1 cellular context compared by ENCODE assay signal in the genomic region with DNA sequence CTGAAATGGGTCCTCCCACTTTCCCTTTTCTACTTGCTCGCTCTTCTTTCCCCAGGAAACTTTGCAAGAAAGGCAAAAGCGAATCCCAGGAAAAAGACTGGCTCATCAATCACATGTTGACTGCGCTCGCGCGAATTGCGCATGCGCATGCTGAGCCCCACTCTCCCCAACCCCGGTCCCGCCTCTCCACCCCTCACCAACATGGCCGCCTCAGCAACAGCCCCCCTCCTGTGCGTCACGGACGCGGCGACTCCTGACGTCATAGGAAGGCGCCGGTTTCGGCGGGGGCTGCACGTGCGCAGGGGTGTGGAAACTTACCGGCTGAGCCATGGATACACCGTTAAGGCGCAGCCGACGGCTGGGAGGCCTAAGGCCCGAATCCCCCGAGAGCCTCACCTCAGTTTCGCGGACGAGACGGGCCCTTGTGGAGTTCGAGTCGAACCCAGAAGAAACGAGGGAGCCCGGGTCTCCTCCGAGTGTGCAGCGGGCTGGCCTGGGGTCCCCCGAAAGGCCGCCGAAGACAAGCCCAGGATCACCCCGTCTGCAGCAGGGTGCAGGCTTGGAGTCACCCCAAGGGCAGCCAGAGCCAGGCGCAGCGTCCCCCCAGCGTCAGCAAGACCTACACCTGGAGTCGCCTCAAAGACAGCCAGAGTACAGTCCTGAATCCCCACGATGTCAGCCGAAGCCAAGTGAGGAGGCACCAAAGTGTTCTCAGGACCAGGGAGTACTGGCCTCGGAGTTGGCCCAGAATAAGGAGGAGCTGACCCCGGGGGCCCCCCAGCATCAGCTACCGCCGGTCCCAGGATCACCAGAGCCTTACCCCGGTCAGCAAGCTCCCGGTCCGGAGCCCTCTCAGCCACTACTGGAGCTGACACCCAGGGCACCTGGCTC.
TF ChIP-seq lines count a peak whose summit lies in the region.

A gene with protein sequence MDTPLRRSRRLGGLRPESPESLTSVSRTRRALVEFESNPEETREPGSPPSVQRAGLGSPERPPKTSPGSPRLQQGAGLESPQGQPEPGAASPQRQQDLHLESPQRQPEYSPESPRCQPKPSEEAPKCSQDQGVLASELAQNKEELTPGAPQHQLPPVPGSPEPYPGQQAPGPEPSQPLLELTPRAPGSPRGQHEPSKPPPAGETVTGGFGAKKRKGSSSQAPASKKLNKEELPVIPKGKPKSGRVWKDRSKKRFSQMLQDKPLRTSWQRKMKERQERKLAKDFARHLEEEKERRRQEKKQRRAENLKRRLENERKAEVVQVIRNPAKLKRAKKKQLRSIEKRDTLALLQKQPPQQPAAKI (plus strand): TSS at position 317 of the 891 bp plus-strand sequence. CDS start 12 bp downstream, at position 329.

TF ChIP-seq in K562, 482 proteins besides CTCF, POLR2A, EP300 and RAD21 (continued from another document and continues in another):
- TF ChIP-seq, protein P1, sequence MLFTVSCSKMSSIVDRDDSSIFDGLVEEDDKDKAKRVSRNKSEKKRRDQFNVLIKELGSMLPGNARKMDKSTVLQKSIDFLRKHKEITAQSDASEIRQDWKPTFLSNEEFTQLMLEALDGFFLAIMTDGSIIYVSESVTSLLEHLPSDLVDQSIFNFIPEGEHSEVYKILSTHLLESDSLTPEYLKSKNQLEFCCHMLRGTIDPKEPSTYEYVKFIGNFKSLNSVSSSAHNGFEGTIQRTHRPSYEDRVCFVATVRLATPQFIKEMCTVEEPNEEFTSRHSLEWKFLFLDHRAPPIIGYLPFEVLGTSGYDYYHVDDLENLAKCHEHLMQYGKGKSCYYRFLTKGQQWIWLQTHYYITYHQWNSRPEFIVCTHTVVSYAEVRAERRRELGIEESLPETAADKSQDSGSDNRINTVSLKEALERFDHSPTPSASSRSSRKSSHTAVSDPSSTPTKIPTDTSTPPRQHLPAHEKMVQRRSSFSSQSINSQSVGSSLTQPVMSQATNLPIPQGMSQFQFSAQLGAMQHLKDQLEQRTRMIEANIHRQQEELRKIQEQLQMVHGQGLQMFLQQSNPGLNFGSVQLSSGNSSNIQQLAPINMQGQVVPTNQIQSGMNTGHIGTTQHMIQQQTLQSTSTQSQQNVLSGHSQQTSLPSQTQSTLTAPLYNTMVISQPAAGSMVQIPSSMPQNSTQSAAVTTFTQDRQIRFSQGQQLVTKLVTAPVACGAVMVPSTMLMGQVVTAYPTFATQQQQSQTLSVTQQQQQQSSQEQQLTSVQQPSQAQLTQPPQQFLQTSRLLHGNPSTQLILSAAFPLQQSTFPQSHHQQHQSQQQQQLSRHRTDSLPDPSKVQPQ (CRISPR knock-in tag; IDR thresholded peaks at IDR 0.05; ENCODE audit: borderline replicate concordance): peak; percentile 79; the same call in 1 of the 2 replicates
- TF ChIP-seq NR2C1 (IDR thresholded peaks at IDR 0.05) (peak; percentile 59), NR2C1 (tag; IDR thresholded peaks at IDR 0.05) (peak; percentile 79), HDAC1 (IDR thresholded peaks at IDR 0.05) (peak; percentile 97 to 100; a peak in 3 of 4 replicates), ATF1 (CRISPR knock-in tag; IDR thresholded peaks at IDR 0.05) (peak; percentile 100), ATF1 (tag; IDR thresholded peaks at IDR 0.05) (peak; percentile 100), ARHGAP35 (IDR thresholded peaks at IDR 0.05; ENCODE audit: partially characterized antibody) (no peak), TOE1 (IDR thresholded peaks at IDR 0.05; ENCODE audit: borderline replicate concordance) (peak; percentile 72; the same call in 1 of the 2 replicates), TOE1 (CRISPR knock-in tag; IDR thresholded peaks at IDR 0.05; ENCODE audit: borderline replicate concordance, low read depth) (no peak), RHOXF2B (CRISPR knock-in tag; conservative IDR thresholded peaks at IDR 0.05) (no peak), MTF1 (CRISPR knock-in tag; IDR thresholded peaks at IDR 0.05; ENCODE audit: borderline replicate concordance) (no peak), FOXJ3 (CRISPR knock-in tag; IDR thresholded peaks at IDR 0.05) (no peak), EHMT2 (IDR thresholded peaks at IDR 0.05) (no peak), HDAC2 (IDR thresholded peaks at IDR 0.05) (peak; percentile 96), CBX2 (IDR thresholded peaks at IDR 0.05; ENCODE audit: insufficient read depth, low read length, poor library complexity, severe bottlenecking) (no peak), ELF1 (tag; IDR thresholded peaks at IDR 0.05) (peak; percentile 51), MLLT1 (IDR thresholded peaks at IDR 0.05) (peak in 1 of 2 experiments; percentile 87; a peak in 2 of 4 replicates), RFX5 (IDR thresholded peaks at IDR 0.05; ENCODE audit: low read depth, low read length) (0 out of 2 replicates have a peak, but pooled peaks have one; percentile 61), MNT (conservative IDR thresholded peaks at IDR 0.05) (peak; percentile 100), ZNF778 (CRISPR knock-in tag; IDR thresholded peaks at IDR 0.05) (no peak), ZNF507 (tag; conservative IDR thresholded peaks at IDR 0.05) (no peak), ESRRA (IDR thresholded peaks at IDR 0.05; ENCODE audit: borderline replicate concordance, low read depth) (peak; percentile 49; the same call in 1 of the 2 replicates), ZNF311 (CRISPR knock-in tag; IDR thresholded peaks at IDR 0.05) (no peak), SRF (CRISPR knock-in tag; IDR thresholded peaks at IDR 0.05) (no peak), ZNF511 (CRISPR knock-in tag; IDR thresholded peaks at IDR 0.05) (no peak), RBM39 (optimal IDR thresholded peaks at IDR 0.05; ENCODE audit: low read depth, low read length) (no peak), TAL1 (IDR thresholded peaks at IDR 0.05) (no peak; the same call in 1 of the 2 replicates), ZNF121 (CRISPR knock-in tag; conservative IDR thresholded peaks at IDR 0.05) (no peak), THRA (IDR thresholded peaks at IDR 0.05) (no peak), RBM25 (IDR thresholded peaks at IDR 0.05; ENCODE audit: low read depth, low read length, severe bottlenecking) (no peak), TCFL5 (CRISPR knock-in tag; conservative IDR thresholded peaks at IDR 0.05) (no peak), CHAMP1 (IDR thresholded peaks at IDR 0.05) (no peak), ZNF174 (CRISPR knock-in tag; IDR thresholded peaks at IDR 0.05) (no peak), ZNF24 (IDR thresholded peaks at IDR 0.05) (no peak), XRCC4 (IDR thresholded peaks at IDR 0.05; ENCODE audit: extremely low read depth, insufficient read depth, insufficient read length) (no peak), LEF1 (IDR thresholded peaks at IDR 0.05) (peak; percentile 86), KDM2B (CRISPR knock-in tag; IDR thresholded peaks at IDR 0.05) (no peak)
- TF ChIP-seq, protein P2, sequence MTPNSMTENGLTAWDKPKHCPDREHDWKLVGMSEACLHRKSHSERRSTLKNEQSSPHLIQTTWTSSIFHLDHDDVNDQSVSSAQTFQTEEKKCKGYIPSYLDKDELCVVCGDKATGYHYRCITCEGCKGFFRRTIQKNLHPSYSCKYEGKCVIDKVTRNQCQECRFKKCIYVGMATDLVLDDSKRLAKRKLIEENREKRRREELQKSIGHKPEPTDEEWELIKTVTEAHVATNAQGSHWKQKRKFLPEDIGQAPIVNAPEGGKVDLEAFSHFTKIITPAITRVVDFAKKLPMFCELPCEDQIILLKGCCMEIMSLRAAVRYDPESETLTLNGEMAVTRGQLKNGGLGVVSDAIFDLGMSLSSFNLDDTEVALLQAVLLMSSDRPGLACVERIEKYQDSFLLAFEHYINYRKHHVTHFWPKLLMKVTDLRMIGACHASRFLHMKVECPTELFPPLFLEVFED (CRISPR knock-in tag; conservative IDR thresholded peaks at IDR 0.05): no peak
- TF ChIP-seq, protein P3, sequence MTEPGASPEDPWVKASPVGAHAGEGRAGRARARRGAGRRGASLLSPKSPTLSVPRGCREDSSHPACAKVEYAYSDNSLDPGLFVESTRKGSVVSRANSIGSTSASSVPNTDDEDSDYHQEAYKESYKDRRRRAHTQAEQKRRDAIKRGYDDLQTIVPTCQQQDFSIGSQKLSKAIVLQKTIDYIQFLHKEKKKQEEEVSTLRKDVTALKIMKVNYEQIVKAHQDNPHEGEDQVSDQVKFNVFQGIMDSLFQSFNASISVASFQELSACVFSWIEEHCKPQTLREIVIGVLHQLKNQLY (CRISPR knock-in tag; conservative IDR thresholded peaks at IDR 0.05): no peak; a peak in 1 of 4 replicates
- TF ChIP-seq, protein P4, sequence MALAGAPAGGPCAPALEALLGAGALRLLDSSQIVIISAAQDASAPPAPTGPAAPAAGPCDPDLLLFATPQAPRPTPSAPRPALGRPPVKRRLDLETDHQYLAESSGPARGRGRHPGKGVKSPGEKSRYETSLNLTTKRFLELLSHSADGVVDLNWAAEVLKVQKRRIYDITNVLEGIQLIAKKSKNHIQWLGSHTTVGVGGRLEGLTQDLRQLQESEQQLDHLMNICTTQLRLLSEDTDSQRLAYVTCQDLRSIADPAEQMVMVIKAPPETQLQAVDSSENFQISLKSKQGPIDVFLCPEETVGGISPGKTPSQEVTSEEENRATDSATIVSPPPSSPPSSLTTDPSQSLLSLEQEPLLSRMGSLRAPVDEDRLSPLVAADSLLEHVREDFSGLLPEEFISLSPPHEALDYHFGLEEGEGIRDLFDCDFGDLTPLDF (CRISPR knock-in tag; IDR thresholded peaks at IDR 0.05): no peak
- TF ChIP-seq, protein P5, sequence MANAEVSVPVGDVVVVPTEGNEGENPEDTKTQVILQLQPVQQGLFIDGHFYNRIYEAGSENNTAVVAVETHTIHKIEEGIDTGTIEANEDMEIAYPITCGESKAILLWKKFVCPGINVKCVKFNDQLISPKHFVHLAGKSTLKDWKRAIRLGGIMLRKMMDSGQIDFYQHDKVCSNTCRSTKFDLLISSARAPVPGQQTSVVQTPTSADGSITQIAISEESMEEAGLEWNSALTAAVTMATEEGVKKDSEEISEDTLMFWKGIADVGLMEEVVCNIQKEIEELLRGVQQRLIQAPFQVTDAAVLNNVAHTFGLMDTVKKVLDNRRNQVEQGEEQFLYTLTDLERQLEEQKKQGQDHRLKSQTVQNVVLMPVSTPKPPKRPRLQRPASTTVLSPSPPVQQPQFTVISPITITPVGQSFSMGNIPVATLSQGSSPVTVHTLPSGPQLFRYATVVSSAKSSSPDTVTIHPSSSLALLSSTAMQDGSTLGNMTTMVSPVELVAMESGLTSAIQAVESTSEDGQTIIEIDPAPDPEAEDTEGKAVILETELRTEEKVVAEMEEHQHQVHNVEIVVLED (CRISPR knock-in tag; IDR thresholded peaks at IDR 0.05): peak; percentile 83
- TF ChIP-seq, protein P6, sequence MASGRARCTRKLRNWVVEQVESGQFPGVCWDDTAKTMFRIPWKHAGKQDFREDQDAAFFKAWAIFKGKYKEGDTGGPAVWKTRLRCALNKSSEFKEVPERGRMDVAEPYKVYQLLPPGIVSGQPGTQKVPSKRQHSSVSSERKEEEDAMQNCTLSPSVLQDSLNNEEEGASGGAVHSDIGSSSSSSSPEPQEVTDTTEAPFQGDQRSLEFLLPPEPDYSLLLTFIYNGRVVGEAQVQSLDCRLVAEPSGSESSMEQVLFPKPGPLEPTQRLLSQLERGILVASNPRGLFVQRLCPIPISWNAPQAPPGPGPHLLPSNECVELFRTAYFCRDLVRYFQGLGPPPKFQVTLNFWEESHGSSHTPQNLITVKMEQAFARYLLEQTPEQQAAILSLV (tag; IDR thresholded peaks at IDR 0.05): no peak
